ENCODE assay signal across 11 cellular contexts in genomic region chr9:136242908-136243525, GRCh38. TPM values are rescaled to one million over a fixed set of nuclear protein-coding genes. Genes with fewer than 3 reads are reported as not detected.
DNase-seq lines count a peak whose midpoint lies in the region; ATAC-seq and TF ChIP-seq lines count a peak whose summit lies in the region.
"Had no signal": no experiment of that assay in that cellular context is flagged by ENCODE, and none has a peak within 500 bp of the region (broad histone marks: within the 10 kb centered on the region; RNA-seq: fewer than 3 reads in every experiment).

No MANE protein-coding gene starts in this region.

- H3K4me2 ChIP-seq in OCI-LY7 (ENCODE audit: low read length), result peak overlapping the region; percentile 92

- WGBS in testis, 2 donors, result 83 to 89% methylated on average over 6 of the region's 6 CpGs

- POLR2A ChIA-PET in OCI-LY7 (lab: Charles Lee), result interaction anchor here (1.0 to 1.5 kb wide), 2 partner anchors 18 to 20 kb away, joined by 4 to 6 read pairs; no protein-coding TSS in a partner anchor

- no peaks in the 10 kb centered on the region for H3K27me3 ChIP-seq in endocrine pancreas (ENCODE audit: control insufficient read depth, insufficient read depth, low read length)
- no peaks in the 10 kb centered on the region for H3K27me3 ChIP-seq in testis
- H3K27me3 ChIP-seq: pancreas, uterus had no signal

- H3K79me2 ChIP-seq in OCI-LY7 (ENCODE audit: insufficient read depth, low read depth, low read length), result peaks cover 72% of the 10 kb centered on the region

- peak overlapping the region; percentile 42 for H3K9ac ChIP-seq in endocrine pancreas (ENCODE audit: control insufficient read depth, insufficient read depth, low read length)

- no peak for TF ChIP-seq POLR2A in testis (IDR thresholded peaks at IDR 0.05)

- ATAC-seq in stimulated activated naive CD8-positive, alpha-beta T cell treated with anti-CD3 and anti-CD28 coated beads, Interleukin-15, Interleukin-2, amounts not matched to agents 100 U/mL and 50 U/mL, for 24 hours, result no peak
- no peak for ATAC-seq in GM18498 (IDR thresholded peaks at IDR 0.05; ENCODE audit: unreplicated experiment)
- ATAC-seq: pancreas had no signal

- H3K9me3 ChIP-seq in OCI-LY7 (ENCODE audit: low read length) (no peaks in the 10 kb centered on the region), endocrine pancreas (ENCODE audit: control insufficient read depth, low read length) (no peaks in the 10 kb centered on the region), testis (no peaks in the 10 kb centered on the region)
- H3K9me3 ChIP-seq: pancreas, uterus had no signal

- peak; percentile 75 for TF ChIP-seq CTCF in OCI-LY7 (conservative IDR thresholded peaks at IDR 0.05; ENCODE audit: low read length)
- TF ChIP-seq CTCF in type B pancreatic cell (conservative IDR thresholded peaks at IDR 0.05), result no peak
- TF ChIP-seq CTCF in testis (IDR thresholded peaks at IDR 0.05), result no peak

- H3K4me3 ChIP-seq in OCI-LY7 (ENCODE audit: low read depth, low read length, poor library complexity, severe bottlenecking) (peak overlapping the region; percentile 98), endocrine pancreas (ENCODE audit: control insufficient read depth, insufficient read depth, low read length) (peak overlapping the region; percentile 14), testis (no peak overlapping the region)
- H3K4me3 ChIP-seq: pancreas, uterus had no signal

- H4K20me1 ChIP-seq in OCI-LY7 (ENCODE audit: insufficient read depth, low read length), result peaks cover 38% of the 10 kb centered on the region

- no peaks in the 10 kb centered on the region for H3K9me3 Mint-ChIP-seq in stimulated activated naive CD8-positive, alpha-beta T cell treated with anti-CD3 and anti-CD28 coated beads, Interleukin-15, Interleukin-2, amounts not matched to agents 100 ng/mL and 50 ng/mL, for 24 hours
- H3K9me3 Mint-ChIP-seq in type B pancreatic cell, result no peaks in the 10 kb centered on the region

- no TSS peak for BruUV-seq in OCI-LY7 (replicated peaks; lab: Mats Ljungman, UMichigan)

- peaks cover 18% of the 10 kb centered on the region for H3K36me3 Mint-ChIP-seq in stimulated activated naive CD8-positive, alpha-beta T cell treated with anti-CD3 and anti-CD28 coated beads, Interleukin-15, Interleukin-2, amounts not matched to agents 100 ng/mL and 50 ng/mL, for 24 hours (ENCODE audit: low read depth)
- no peaks in the 10 kb centered on the region for H3K36me3 Mint-ChIP-seq in type B pancreatic cell

- H3K27ac Mint-ChIP-seq in stimulated activated naive CD8-positive, alpha-beta T cell treated with anti-CD3 and anti-CD28 coated beads, Interleukin-15, Interleukin-2, amounts not matched to agents 100 ng/mL and 50 ng/mL, for 24 hours, result peak overlapping the region; percentile 96
- H3K27ac Mint-ChIP-seq in type B pancreatic cell, result no peak overlapping the region

- peaks cover 62% of the 10 kb centered on the region for H3K4me1 Mint-ChIP-seq in stimulated activated naive CD8-positive, alpha-beta T cell treated with anti-CD3 and anti-CD28 coated beads, Interleukin-15, Interleukin-2, amounts not matched to agents 100 ng/mL and 50 ng/mL, for 24 hours (ENCODE audit: low read depth)
- H3K4me1 Mint-ChIP-seq in type B pancreatic cell (ENCODE audit: unreplicated experiment), result peaks cover 25% of the 10 kb centered on the region

- intact Hi-C loops in OCI-LY7 (cut with micrococcal nuclease; ENCODE audit: unreplicated experiment), result loop anchor here (1.0 to 5.0 kb wide), 3 partner anchors 18 to 231 kb away; no protein-coding TSS in a partner anchor
- intact Hi-C loops in testis (cut with DNase I; ENCODE audit: low total_unique reads), result no loop called here

- H3K27ac ChIP-seq in OCI-LY7 (ENCODE audit: low read depth, low read length, poor library complexity, severe bottlenecking) (peak overlapping the region; percentile 86), testis (no peak overlapping the region)
- H3K27ac ChIP-seq: pancreas, uterus had no signal

- no peak for DNase-seq in stimulated activated naive CD8-positive, alpha-beta T cell treated with anti-CD3 and anti-CD28 coated beads, Interleukin-15, Interleukin-2, amounts not matched to agents 100 U/mL and 50 U/mL, for 24 hours
- DNase-seq in OCI-LY7 (ENCODE audit: low spot score) (peak; percentile 65), type B pancreatic cell (ENCODE audit: extremely low spot score, unreplicated experiment) (no peak), testis (no peak), NCI-H146 (lab: John Stamatoyannopoulos, UW) (no peak)
- DNase-seq: NCI-H345, uterus had no signal

- H3K27me3 Mint-ChIP-seq in stimulated activated naive CD8-positive, alpha-beta T cell treated with anti-CD3 and anti-CD28 coated beads, Interleukin-15, Interleukin-2, amounts not matched to agents 100 ng/mL and 50 ng/mL, for 24 hours, result no peaks in the 10 kb centered on the region
- peaks cover 4% of the 10 kb centered on the region for H3K27me3 Mint-ChIP-seq in type B pancreatic cell

- H3K36me3 ChIP-seq in OCI-LY7 (ENCODE audit: insufficient read depth, low read length) (peaks cover 50% of the 10 kb centered on the region), endocrine pancreas (ENCODE audit: control insufficient read depth, insufficient read depth, low read length) (no peaks in the 10 kb centered on the region), testis (ENCODE audit: low read depth, missing control alignments) (no peaks in the 10 kb centered on the region)
- H3K36me3 ChIP-seq: pancreas, uterus had no signal

- peak overlapping the region; percentile 97 for H3K4me3 Mint-ChIP-seq in stimulated activated naive CD8-positive, alpha-beta T cell treated with anti-CD3 and anti-CD28 coated beads, Interleukin-15, Interleukin-2, amounts not matched to agents 100 ng/mL and 50 ng/mL, for 24 hours
- H3K4me3 Mint-ChIP-seq in type B pancreatic cell, result peak overlapping the region; percentile 7

- H3K9me2 ChIP-seq in OCI-LY7 (ENCODE audit: insufficient read depth, low read length), result no peaks in the 10 kb centered on the region

- H3K4me1 ChIP-seq in OCI-LY7 (ENCODE audit: insufficient read depth, low read length, poor library complexity, severe bottlenecking), result peaks cover 72% of the 10 kb centered on the region
- H3K4me1 ChIP-seq in endocrine pancreas (ENCODE audit: control insufficient read depth, insufficient read depth, low read length), result peaks cover 28% of the 10 kb centered on the region
- H3K4me1 ChIP-seq in testis, result peaks cover 5% of the 10 kb centered on the region

- no peak overlapping the region for H2AFZ ChIP-seq in OCI-LY7 (ENCODE audit: low read length)

- CTCF ChIA-PET in OCI-LY7 (lab: Charles Lee; ENCODE audit: unreplicated experiment), result interaction anchor here (0.8 kb wide), 1 partner anchor 20 kb away, joined by 4 read pairs; no protein-coding TSS in a partner anchor

RNA-seq across cellular contexts. Expression of gene QSOX2, which starts 2.6 kb away (rescaled TPM):
- total RNA-seq in OCI-LY7 (2014; rRNA removed; shearing (Covaris generic)), result 47.8 and 50.0 TPM in 2 replicates
- total RNA-seq in OCI-LY7 (2022) (57.5 and 57.9 TPM in 2 replicates), type B pancreatic cell (ENCODE audit: low replicate concordance) (15.6 and 23.6 TPM in 2 replicates), testis (10 to 100 TPM; 22.1 to 23.3 TPM)
- 22.6 TPM for polyA plus RNA-seq in testis (ENCODE audit: insufficient read depth, low read depth, low replicate concordance)

RNA-seq across cellular contexts. Expression of gene LHX3, which starts 38.1 kb away (rescaled TPM):
- total RNA-seq in OCI-LY7 (2014; rRNA removed; shearing (Covaris generic)), result not detected in 2 replicates
- 0.15 TPM in 1 of 2 replicates, not detected in the other for total RNA-seq in OCI-LY7 (2022)
- 0.10 and 0.90 TPM in 2 replicates for total RNA-seq in type B pancreatic cell (ENCODE audit: low replicate concordance)
- total RNA-seq in testis, result under 1 TPM; 0.55 to 0.62 TPM
- polyA plus RNA-seq in testis (ENCODE audit: insufficient read depth, low read depth, low replicate concordance), result not detected
- total RNA-seq: pancreas, uterus had no signal
- polyA plus RNA-seq: pancreas had no signal

Comparison
In these comparisons a context has a peak if more than half of its experiments do, and no peak if none do; other contexts are left out.
1. H3K4me3 ChIP-seq: peak in OCI-LY7 (single experiment) and endocrine pancreas (single experiment); none in testis (0 of 2).